ENCODE assay signal across 24 cellular contexts in the genomic region with DNA sequence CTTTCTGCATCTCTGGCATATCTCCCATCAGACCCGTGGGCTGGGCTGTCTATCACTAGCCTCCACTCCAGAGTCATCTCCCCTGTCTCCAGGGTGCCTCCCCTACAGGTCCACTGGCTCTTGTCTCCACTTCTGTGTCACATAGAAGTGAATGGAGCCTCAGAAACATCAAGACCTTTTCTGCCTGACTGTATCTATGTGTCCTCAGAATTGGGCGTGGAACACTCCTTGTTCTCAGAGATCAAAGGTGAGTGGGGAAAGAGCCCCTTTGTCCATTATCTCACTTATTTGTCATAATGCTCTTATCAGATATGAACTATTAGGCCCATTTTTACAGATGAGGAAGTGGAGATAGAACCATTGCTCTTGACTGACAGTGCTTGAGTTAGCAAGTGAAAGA.
DNase-seq lines count a peak whose midpoint lies in the region; ATAC-seq, FAIRE-seq and TF ChIP-seq lines count a peak whose summit lies in the region.
"Had no signal": no experiment of that assay in that cellular context is flagged by ENCODE, and none has a peak within 500 bp of the region (broad histone marks: within the 10 kb centered on the region; RNA-seq: fewer than 3 reads in every experiment).

No MANE protein-coding gene starts in this region.

- no peaks in the 10 kb centered on the region for H3F3A ChIP-seq in Loucy (ENCODE audit: low read depth)

- H3K4me3 ChIP-seq in Caco-2 (ENCODE audit: low read depth, low read length) (no peak overlapping the region), Loucy (ENCODE audit: low read length, poor library complexity, severe bottlenecking) (no peak overlapping the region)
- H3K4me3 ChIP-seq: A549, BLaER1 had no signal

- no peaks in the 10 kb centered on the region for H3K79me2 ChIP-seq in Loucy (ENCODE audit: insufficient read depth, low read length)

- CTCF ChIA-PET in Caco-2 (lab: Charles Lee): no interaction called here

- no TSS peak for BruUV-seq in Caco-2 (replicated peaks; lab: Mats Ljungman, UMichigan)

- H4K20me1 ChIP-seq in Loucy (ENCODE audit: insufficient read depth, low read length, poor library complexity, severe bottlenecking): no peaks in the 10 kb centered on the region
- H4K20me1 ChIP-seq: BLaER1 had no signal

- H3K4me1 Mint-ChIP-seq in Caco-2 (ENCODE audit: low read depth, unreplicated experiment) (peaks cover 14% of the 10 kb centered on the region), nephron progenitor cell (peaks cover 4% of the 10 kb centered on the region)
- H3K4me1 Mint-ChIP-seq in stimulated activated memory B cell treated with anti-CD40 and anti-IgM and Interleukin-4, amounts not matched to agents 10 μg/mL and 1 μg/mL and 100 μg/mL, for 72 hours: no peaks in the 10 kb centered on the region
- H3K4me1 Mint-ChIP-seq: B cell; CD14-positive monocyte; CD4-positive, alpha-beta memory T cell; CD4-positive, CD25-positive, alpha-beta regulatory T cell; CD8-positive, alpha-beta memory T cell had no signal

- H3K9me2 ChIP-seq in Loucy (replicated peaks; ENCODE audit: low read depth, low read length): no peaks in the 10 kb centered on the region

- H3K27ac Mint-ChIP-seq in Caco-2 (ENCODE audit: unreplicated experiment) (peak overlapping the region; percentile 46), nephron progenitor cell (peak overlapping the region; percentile 18)
- H3K27ac Mint-ChIP-seq in stimulated activated memory B cell treated with anti-CD40 and anti-IgM and Interleukin-4, amounts not matched to agents 10 μg/mL and 1 μg/mL and 100 μg/mL, for 72 hours: no peak overlapping the region
- H3K27ac Mint-ChIP-seq: B cell; CD4-positive, alpha-beta memory T cell; CD4-positive, CD25-positive, alpha-beta regulatory T cell; CD8-positive, alpha-beta memory T cell had no signal

- no peaks in the 10 kb centered on the region for H3K27me3 ChIP-seq in Caco-2 (replicated peaks; ENCODE audit: control insufficient read depth, insufficient read depth, low read length)
- no peaks in the 10 kb centered on the region for H3K27me3 ChIP-seq in Loucy (ENCODE audit: insufficient read depth, low read length, poor library complexity, severe bottlenecking)
- H3K27me3 ChIP-seq: BLaER1 had no signal

- POLR2A ChIA-PET in Caco-2 (lab: Charles Lee): no interaction called here

- no peak overlapping the region for H3K4me2 ChIP-seq in Loucy (ENCODE audit: low read depth, low read length, poor library complexity, severe bottlenecking)
- H3K4me2 ChIP-seq: A549, BLaER1 had no signal

- peak; percentile 27 for ATAC-seq in stimulated activated memory B cell treated with anti-CD40 and anti-IgM and Interleukin-4, amounts not matched to agents 10 μg/mL and 1 μg/mL and 100 μg/mL, for 72 hours
- ATAC-seq: A549 had no signal

- H3K36me3 Mint-ChIP-seq in Caco-2 (ENCODE audit: insufficient read depth, unreplicated experiment) (peaks cover 11% of the 10 kb centered on the region), nephron progenitor cell (ENCODE audit: low read depth) (peaks cover 19% of the 10 kb centered on the region)
- H3K36me3 Mint-ChIP-seq in stimulated activated memory B cell treated with anti-CD40 and anti-IgM and Interleukin-4, amounts not matched to agents 10 μg/mL and 1 μg/mL and 100 μg/mL, for 72 hours: no peaks in the 10 kb centered on the region
- H3K36me3 Mint-ChIP-seq: CD14-positive monocyte; CD4-positive, alpha-beta memory T cell; CD4-positive, CD25-positive, alpha-beta regulatory T cell; CD8-positive, alpha-beta memory T cell had no signal

- H3K4me1 ChIP-seq in Caco-2: peaks cover 12% of the 10 kb centered on the region
- H3K4me1 ChIP-seq in Loucy (ENCODE audit: insufficient read depth, low read length, poor library complexity, severe bottlenecking): no peaks in the 10 kb centered on the region
- H3K4me1 ChIP-seq: A549 had no signal

- peak; percentile 51 to 64 for DNase-seq in Caco-2
- DNase-seq in nephron progenitor cell: no peak
- no peak for DNase-seq in RCC 7860 (ENCODE audit: low spot score)
- DNase-seq in NCI-H345 treated with DMSO at 0.1 percent for 48 hours (lab: John Stamatoyannopoulos, UW; ENCODE audit: unreplicated experiment): no peak
- no peak for DNase-seq in activated CD4-positive, alpha-beta T cell treated with anti-CD3 and anti-CD28 coated beads, Interleukin-2, amount 50 U/mL, for 48 hours
- DNase-seq: AML-193; C1 segment of cervical spinal cord; Calu3; CD4-positive, alpha-beta memory T cell; CD4-positive, CD25-positive, alpha-beta regulatory T cell; CD8-positive, alpha-beta memory T cell; COR-L47; DMS79 treated with DMSO at 0.1 percent for 48 hours; GF-D8 had no signal

- H3K4me3 Mint-ChIP-seq in Caco-2 (ENCODE audit: unreplicated experiment) (peak overlapping the region; percentile 0), nephron progenitor cell (no peak overlapping the region)
- H3K4me3 Mint-ChIP-seq in stimulated activated memory B cell treated with anti-CD40 and anti-IgM and Interleukin-4, amounts not matched to agents 10 μg/mL and 1 μg/mL and 100 μg/mL, for 72 hours: no peak overlapping the region
- H3K4me3 Mint-ChIP-seq: B cell; CD14-positive monocyte; CD4-positive, alpha-beta memory T cell; CD8-positive, alpha-beta memory T cell had no signal

- TF ChIP-seq CTCF in Caco-2 (IDR thresholded peaks at IDR 0.05; ENCODE audit: insufficient read depth in 1 of 2, low read depth in 1 of 2, low read length in 1 of 2, severe bottlenecking in 1 of 2, unreplicated experiment in 1 of 2): no peak
- no peak for TF ChIP-seq CTCF in Loucy (conservative IDR thresholded peaks at IDR 0.05; ENCODE audit: low read length)
- TF ChIP-seq CTCF in nephron progenitor cell (IDR thresholded peaks at IDR 0.05): no peak

- peak overlapping the region; percentile 52; the same call in 1 of the 2 replicates for H2AFZ ChIP-seq in Loucy (ENCODE audit: low read length)

- intact Hi-C loops in Caco-2 (cut with micrococcal nuclease; ENCODE audit: unreplicated experiment): loop anchor here (1.0 kb wide), 2 partner anchors 29 to 61 kb away; no protein-coding TSS in a partner anchor

- no peak for FAIRE-seq in RCC 7860 (lab: Jason Lieb, UNC)
- FAIRE-seq: A549, D721Med, G401.6, GM12891, GM19239 had no signal

- H3K27me3 Mint-ChIP-seq in Caco-2 (ENCODE audit: insufficient read depth, unreplicated experiment) (no peaks in the 10 kb centered on the region), nephron progenitor cell (ENCODE audit: low read depth, poor library complexity) (peaks cover 6% of the 10 kb centered on the region)
- H3K27me3 Mint-ChIP-seq in stimulated activated memory B cell treated with anti-CD40 and anti-IgM and Interleukin-4, amounts not matched to agents 10 μg/mL and 1 μg/mL and 100 μg/mL, for 72 hours: peaks cover 29% of the 10 kb centered on the region
- H3K27me3 Mint-ChIP-seq: CD4-positive, alpha-beta memory T cell had no signal

- no peak overlapping the region for H3K9ac ChIP-seq in Loucy (ENCODE audit: low read depth, low read length, poor library complexity, severe bottlenecking)
- H3K9ac ChIP-seq: BLaER1 had no signal

- peaks cover 22% of the 10 kb centered on the region for H3K9me3 Mint-ChIP-seq in Caco-2 (ENCODE audit: unreplicated experiment)
- H3K9me3 Mint-ChIP-seq in nephron progenitor cell: peaks cover 23% of the 10 kb centered on the region
- peaks cover 4% of the 10 kb centered on the region for H3K9me3 Mint-ChIP-seq in stimulated activated memory B cell treated with anti-CD40 and anti-IgM and Interleukin-4, amounts not matched to agents 10 μg/mL and 1 μg/mL and 100 μg/mL, for 72 hours
- H3K9me3 Mint-ChIP-seq: CD4-positive, CD25-positive, alpha-beta regulatory T cell had no signal

- H3K9me3 ChIP-seq in Caco-2: peaks cover 7% of the 10 kb centered on the region
- peaks cover 5% of the 10 kb centered on the region; the same call in 1 of the 2 replicates for H3K9me3 ChIP-seq in Loucy (ENCODE audit: insufficient read depth, low read depth, low read length)
- H3K9me3 ChIP-seq: BLaER1 had no signal

- no peaks in the 10 kb centered on the region; the same call in 1 of the 2 replicates for H3K36me3 ChIP-seq in Caco-2 (ENCODE audit: control insufficient read depth, insufficient read depth, low read length)
- H3K36me3 ChIP-seq in Loucy (ENCODE audit: insufficient read depth, low read length): no peaks in the 10 kb centered on the region
- H3K36me3 ChIP-seq: BLaER1 had no signal

Comparison
In these comparisons a context has a peak if more than half of its experiments do, and no peak if none do; other contexts are left out.
1. DNase-seq: peak in Caco-2 (2 of 2); none in nephron progenitor cell (single experiment), RCC 7860 (single experiment), NCI-H345 treated with DMSO at 0.1 percent for 48 hours (single experiment) and activated CD4-positive, alpha-beta T cell treated with anti-CD3 and anti-CD28 coated beads, Interleukin-2, amount 50 U/mL, for 48 hours (0 of 2).